Comparison of ENCODE assay signal across 1 cellular context in the genomic region with DNA sequence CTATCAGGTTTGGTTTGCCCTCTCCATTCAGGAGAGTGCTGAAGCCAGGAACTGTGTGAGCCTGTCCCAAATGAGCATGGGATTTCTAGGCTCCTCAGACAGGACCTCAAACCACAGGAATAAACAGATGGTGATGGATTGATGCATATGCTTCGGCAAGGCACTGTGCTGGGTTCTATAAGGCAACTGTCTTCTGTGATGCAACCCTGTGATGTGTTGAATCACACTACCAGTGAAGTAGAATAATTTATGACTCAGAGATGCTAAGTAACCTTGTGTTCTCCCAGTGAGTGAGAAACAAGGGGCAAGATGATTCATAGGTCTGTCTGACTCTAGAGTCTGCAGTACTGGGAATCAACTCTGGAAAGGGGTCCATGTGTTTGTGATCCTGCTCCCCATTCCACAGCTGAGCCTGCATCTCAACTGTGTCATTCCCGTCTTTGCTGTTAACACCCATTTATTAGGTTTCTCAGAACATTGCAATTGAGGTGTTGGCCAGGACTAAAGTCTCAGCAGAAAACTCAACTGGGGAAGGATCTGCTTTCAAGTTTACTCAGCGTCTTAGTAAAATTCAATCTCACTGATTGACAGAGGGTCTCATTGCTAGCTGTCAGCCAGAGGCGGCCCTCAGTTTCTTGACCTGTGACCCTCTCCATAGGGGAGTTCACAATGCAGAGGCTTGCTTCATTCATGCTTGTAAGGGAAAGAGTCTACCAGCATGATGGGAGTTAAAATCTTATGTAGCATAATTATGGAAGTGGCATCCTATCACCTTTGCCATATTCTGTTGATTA.
A peak's percentile ranks its signal among the peaks of the same experiment; 100 is the strongest.
TF ChIP-seq lines count a peak whose summit lies in the region.

No MANE protein-coding gene starts in this region.

TF ChIP-seq in SK-N-SH, 30 proteins besides CTCF, POLR2A, EP300 and RAD21 (continued from another document):
- TF ChIP-seq, protein P1, sequence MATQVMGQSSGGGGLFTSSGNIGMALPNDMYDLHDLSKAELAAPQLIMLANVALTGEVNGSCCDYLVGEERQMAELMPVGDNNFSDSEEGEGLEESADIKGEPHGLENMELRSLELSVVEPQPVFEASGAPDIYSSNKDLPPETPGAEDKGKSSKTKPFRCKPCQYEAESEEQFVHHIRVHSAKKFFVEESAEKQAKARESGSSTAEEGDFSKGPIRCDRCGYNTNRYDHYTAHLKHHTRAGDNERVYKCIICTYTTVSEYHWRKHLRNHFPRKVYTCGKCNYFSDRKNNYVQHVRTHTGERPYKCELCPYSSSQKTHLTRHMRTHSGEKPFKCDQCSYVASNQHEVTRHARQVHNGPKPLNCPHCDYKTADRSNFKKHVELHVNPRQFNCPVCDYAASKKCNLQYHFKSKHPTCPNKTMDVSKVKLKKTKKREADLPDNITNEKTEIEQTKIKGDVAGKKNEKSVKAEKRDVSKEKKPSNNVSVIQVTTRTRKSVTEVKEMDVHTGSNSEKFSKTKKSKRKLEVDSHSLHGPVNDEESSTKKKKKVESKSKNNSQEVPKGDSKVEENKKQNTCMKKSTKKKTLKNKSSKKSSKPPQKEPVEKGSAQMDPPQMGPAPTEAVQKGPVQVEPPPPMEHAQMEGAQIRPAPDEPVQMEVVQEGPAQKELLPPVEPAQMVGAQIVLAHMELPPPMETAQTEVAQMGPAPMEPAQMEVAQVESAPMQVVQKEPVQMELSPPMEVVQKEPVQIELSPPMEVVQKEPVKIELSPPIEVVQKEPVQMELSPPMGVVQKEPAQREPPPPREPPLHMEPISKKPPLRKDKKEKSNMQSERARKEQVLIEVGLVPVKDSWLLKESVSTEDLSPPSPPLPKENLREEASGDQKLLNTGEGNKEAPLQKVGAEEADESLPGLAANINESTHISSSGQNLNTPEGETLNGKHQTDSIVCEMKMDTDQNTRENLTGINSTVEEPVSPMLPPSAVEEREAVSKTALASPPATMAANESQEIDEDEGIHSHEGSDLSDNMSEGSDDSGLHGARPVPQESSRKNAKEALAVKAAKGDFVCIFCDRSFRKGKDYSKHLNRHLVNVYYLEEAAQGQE (IDR thresholded peaks at IDR 0.05; ENCODE audit: low read depth, low read length) = peak; percentile 73
- no peak for TF ChIP-seq MEF2A (IDR thresholded peaks at IDR 0.05; ENCODE audit: borderline replicate concordance, low read depth)
- TF ChIP-seq, protein P2, sequence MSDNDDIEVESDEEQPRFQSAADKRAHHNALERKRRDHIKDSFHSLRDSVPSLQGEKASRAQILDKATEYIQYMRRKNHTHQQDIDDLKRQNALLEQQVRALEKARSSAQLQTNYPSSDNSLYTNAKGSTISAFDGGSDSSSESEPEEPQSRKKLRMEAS (IDR thresholded peaks at IDR 0.05; ENCODE audit: low read depth) = peak; percentile 40; the same call in 1 of the 2 replicates
- no peak for TF ChIP-seq POLR2AphosphoS5 (IDR thresholded peaks at IDR 0.05; ENCODE audit: low read depth, low read length)
- TF ChIP-seq SIN3A (IDR thresholded peaks at IDR 0.05; ENCODE audit: borderline replicate concordance, low read depth, low read length) = no peak
- peak; percentile 54 for TF ChIP-seq JUND (IDR thresholded peaks at IDR 0.05)
- peak; percentile 12; the same call in 1 of the 2 replicates for TF ChIP-seq RXRA (IDR thresholded peaks at IDR 0.05; ENCODE audit: borderline replicate concordance, low read depth)
- no peak for TF ChIP-seq RCOR1 (IDR thresholded peaks at IDR 0.05; ENCODE audit: low read length)
